ENCODE assay signal across 8 cellular contexts in the genomic region with DNA sequence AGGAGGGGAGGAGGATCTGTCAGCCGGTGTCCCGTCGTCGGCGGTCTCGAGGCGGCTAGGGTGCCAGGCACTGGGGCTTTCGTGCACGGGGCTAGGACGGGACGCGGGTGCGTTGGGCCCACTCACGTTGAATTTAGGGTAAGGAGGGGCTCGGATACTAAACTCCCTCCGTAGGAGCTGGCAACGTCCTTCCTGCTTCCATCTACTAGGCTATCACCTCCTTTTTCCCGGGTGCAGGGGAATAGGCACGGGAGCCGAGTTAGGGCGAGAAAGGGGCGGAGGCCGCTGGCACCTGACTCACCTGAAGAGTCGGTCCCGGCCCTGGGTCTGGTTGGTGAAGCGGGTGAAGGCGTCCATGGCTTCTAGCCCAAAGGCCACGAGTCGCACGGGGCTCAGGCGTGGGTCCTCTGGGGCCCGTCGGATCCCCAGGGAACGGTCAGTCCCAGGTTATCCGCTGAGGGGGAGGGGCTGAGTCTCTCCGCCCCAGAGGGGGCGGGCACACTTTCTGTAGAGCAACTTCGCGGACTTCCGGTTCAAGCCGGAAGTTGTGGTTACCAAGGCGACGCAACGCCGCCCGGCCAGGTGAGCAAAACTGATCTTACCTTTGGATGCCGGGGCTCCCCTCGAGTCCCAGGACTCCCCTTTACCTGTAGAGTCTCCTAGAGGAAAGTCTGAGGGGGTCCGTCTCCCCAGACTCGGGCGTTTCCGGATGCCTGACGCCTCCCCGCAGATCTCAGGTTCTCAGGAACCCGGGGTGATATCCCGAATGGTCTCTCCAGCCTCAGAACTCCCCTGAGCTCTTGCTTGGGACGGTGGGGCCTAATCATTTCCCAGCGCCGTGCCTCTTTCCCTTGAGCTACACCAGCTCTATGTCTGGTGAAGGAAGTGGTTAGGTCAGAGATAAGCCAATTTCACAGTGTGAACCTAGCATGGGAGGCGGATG. TPM values are rescaled to one million over a fixed set of nuclear protein-coding genes. Genes with fewer than 3 reads are reported as not detected.
DNase-seq lines count a peak whose midpoint lies in the region; ATAC-seq and TF ChIP-seq lines count a peak whose summit lies in the region.

A gene with protein sequence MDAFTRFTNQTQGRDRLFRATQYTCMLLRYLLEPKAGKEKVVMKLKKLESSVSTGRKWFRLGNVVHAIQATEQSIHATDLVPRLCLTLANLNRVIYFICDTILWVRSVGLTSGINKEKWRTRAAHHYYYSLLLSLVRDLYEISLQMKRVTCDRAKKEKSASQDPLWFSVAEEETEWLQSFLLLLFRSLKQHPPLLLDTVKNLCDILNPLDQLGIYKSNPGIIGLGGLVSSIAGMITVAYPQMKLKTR (minus strand): TSS at position 479 of the 943 bp plus-strand sequence. CDS start 122 bp downstream, at position 357.
A gene (plus strand): TSS at position 536 of the 943 bp plus-strand sequence. CDS start 10,936 bp downstream, outside the sequence.

- no peaks in the 10 kb centered on the region for H3K79me2 ChIP-seq in ACC112 (ENCODE audit: control insufficient read depth, insufficient read depth, low read length, unreplicated experiment)

- peak within 1 kb of the TSS; percentile 98 for H2AFZ ChIP-seq in ACC112 (ENCODE audit: low read length, unreplicated experiment)

- CTCF ChIA-PET in activated CD4-positive, alpha-beta T cell treated with anti-CD3 and anti-CD28 coated beads for 36 hours (lab: Charles Lee), result interaction anchor here (0.6 to 1.9 kb wide), 2 partner anchors 17 to 20 kb away, joined by 3 to 5 read pairs; no protein-coding TSS in a partner anchor

- H3K36me3 ChIP-seq in ACC112 (ENCODE audit: insufficient read depth, low read length), result no peaks in the 10 kb centered on the region

- peak; percentile 71 for DNase-seq in NCI-H226
- DNase-seq in activated CD4-positive, alpha-beta T cell treated with anti-CD3 and anti-CD28 coated beads for 36 hours, result peak; percentile 87
- peak; percentile 67 for DNase-seq in choroid plexus epithelial cell (ENCODE audit: low read depth)
- peak; percentile 95 for DNase-seq in left kidney (ENCODE audit: low read depth, low spot score)
- DNase-seq in stimulated activated CD4-positive, alpha-beta T cell treated with anti-CD3 and anti-CD28 coated beads, Interleukin-1b, Interleukin-23, amount 100 ng/mL, for 24 hours (ENCODE audit: low read depth in 4 of 4, low spot score in 1 of 4), result peak; percentile 50 to 72 (median 62)

- H3K36me3 Mint-ChIP-seq in activated CD4-positive, alpha-beta T cell treated with anti-CD3 and anti-CD28 coated beads for 36 hours (ENCODE audit: low read depth), result peaks cover 1% of the 10 kb centered on the region

- H3K4me3 Mint-ChIP-seq in activated CD4-positive, alpha-beta T cell treated with anti-CD3 and anti-CD28 coated beads for 36 hours, result peak within 1 kb of the TSS; percentile 85

- H3K27ac Mint-ChIP-seq in activated CD4-positive, alpha-beta T cell treated with anti-CD3 and anti-CD28 coated beads for 36 hours, result peak within 1 kb of the TSS; percentile 82

- no peaks in the 10 kb centered on the region; the same call in 1 of the 2 replicates for H3K27me3 ChIP-seq in ACC112 (ENCODE audit: insufficient read depth, low read length)

- ATAC-seq in GM18861 (IDR thresholded peaks at IDR 0.05; ENCODE audit: unreplicated experiment), result peak; percentile 78
- ATAC-seq in HG03097 (IDR thresholded peaks at IDR 0.05; ENCODE audit: low FRiP score, unreplicated experiment), result peak; percentile 71
- ATAC-seq in activated CD4-positive, alpha-beta T cell treated with anti-CD3 and anti-CD28 coated beads for 36 hours, result peak; percentile 92

- no peaks in the 10 kb centered on the region for H3K27me3 Mint-ChIP-seq in activated CD4-positive, alpha-beta T cell treated with anti-CD3 and anti-CD28 coated beads for 36 hours

- H3K27ac ChIP-seq in ACC112 (ENCODE audit: low read depth, low read length), result no peak within 1 kb of the TSS

- no peak for TF ChIP-seq CTCF in choroid plexus epithelial cell (conservative IDR thresholded peaks at IDR 0.05; ENCODE audit: low read depth, low read length)

- intact Hi-C loops in activated CD4-positive, alpha-beta T cell treated with anti-CD3 and anti-CD28 coated beads for 36 hours (cut with DNase I, micrococcal nuclease), result loop anchor here (1.0 to 10.0 kb wide), 6 partner anchors 60 to 542 kb away; a partner anchor contains a TSS

- no peaks in the 10 kb centered on the region for H3K9me3 Mint-ChIP-seq in activated CD4-positive, alpha-beta T cell treated with anti-CD3 and anti-CD28 coated beads for 36 hours (ENCODE audit: low read depth)

- POLR2A ChIA-PET in activated CD4-positive, alpha-beta T cell treated with anti-CD3 and anti-CD28 coated beads for 36 hours (lab: Charles Lee), result no interaction called here

- no peaks in the 10 kb centered on the region for H3K4me1 ChIP-seq in ACC112 (ENCODE audit: control insufficient read depth, insufficient read depth, low read length, unreplicated experiment)

- H3K4me1 Mint-ChIP-seq in activated CD4-positive, alpha-beta T cell treated with anti-CD3 and anti-CD28 coated beads for 36 hours, result peaks cover 12% of the 10 kb centered on the region

- H3K4me3 ChIP-seq in ACC112 (ENCODE audit: low read depth, low read length), result peak within 1 kb of the TSS; percentile 91
- H3K4me3 ChIP-seq in choroid plexus epithelial cell (ENCODE audit: low read depth, low read length), result peak within 1 kb of the TSS; percentile 93

RNA-seq across cellular contexts. Expression of the first gene that starts in this region (rescaled TPM):
- total RNA-seq in activated CD4-positive, alpha-beta T cell treated with anti-CD3 and anti-CD28 coated beads for 36 hours, result 1 to 10 TPM; 4.7 to 5.3 TPM

RNA-seq across cellular contexts. Expression of the second gene that starts in this region (rescaled TPM):
- not detected for total RNA-seq in activated CD4-positive, alpha-beta T cell treated with anti-CD3 and anti-CD28 coated beads for 36 hours
